In the genomic region with DNA sequence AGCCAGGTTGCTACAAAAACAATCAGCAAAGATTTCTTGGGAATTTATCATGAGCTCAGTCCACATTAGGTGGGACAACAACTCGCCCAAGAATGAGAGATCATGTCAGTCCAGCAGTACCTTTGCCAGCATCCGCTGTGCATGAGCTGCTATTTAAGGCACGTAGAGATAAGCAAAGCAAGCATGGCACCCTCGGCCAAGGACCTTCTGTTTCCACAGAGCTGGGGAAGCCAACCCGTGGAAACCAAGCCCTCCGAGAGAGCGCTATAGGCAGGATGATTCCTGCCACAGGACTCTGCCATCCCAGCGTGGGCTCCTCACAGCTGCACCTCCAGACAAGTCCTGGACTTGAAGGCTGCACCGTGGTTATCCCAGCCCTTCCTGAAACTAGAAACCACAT, we compare ENCODE assay signal across 15 cellular contexts.
DNase-seq lines count a peak whose midpoint lies in the region; ATAC-seq, FAIRE-seq and TF ChIP-seq lines count a peak whose summit lies in the region.
"Had no signal": no experiment of that assay in that cellular context is flagged by ENCODE, and none has a peak within 500 bp of the region (broad histone marks: within the 10 kb centered on the region; RNA-seq: fewer than 3 reads in every experiment).

No MANE protein-coding gene starts in this region.

- no peak overlapping the region for H3K9ac ChIP-seq in kidney (ENCODE audit: low read length in 2 of 2)

- H3K4me3 ChIP-seq in RWPE2 (ENCODE audit: severe bottlenecking) (no peak overlapping the region), kidney (ENCODE audit: low read length in 2 of 2) (no peak overlapping the region), upper lobe of right lung (no peak overlapping the region)
- H3K4me3 ChIP-seq: SJCRH30 had no signal

- H3K27ac ChIP-seq in RWPE2 (ENCODE audit: poor library complexity, severe bottlenecking) (no peak overlapping the region), kidney (ENCODE audit: low read depth in 2 of 2, low read length in 2 of 2) (no peak overlapping the region), upper lobe of right lung (no peak overlapping the region)
- H3K27ac ChIP-seq: SJCRH30 had no signal

- H3K36me3 ChIP-seq in RWPE2 (ENCODE audit: low read depth) (no peaks in the 10 kb centered on the region), kidney (ENCODE audit: control insufficient read depth in 1 of 2, insufficient read depth in 2 of 2, low read length in 2 of 2) (no peaks in the 10 kb centered on the region), upper lobe of right lung (no peaks in the 10 kb centered on the region)
- H3K36me3 ChIP-seq: SJCRH30 had no signal

- H3K4me1 ChIP-seq in RWPE2 (ENCODE audit: insufficient read depth, poor library complexity, severe bottlenecking) (no peaks in the 10 kb centered on the region), kidney (ENCODE audit: control insufficient read depth in 1 of 2, insufficient read depth in 1 of 2, low read depth in 1 of 2, low read length in 2 of 2) (no peaks in the 10 kb centered on the region), upper lobe of right lung (no peaks in the 10 kb centered on the region)

- peak; percentile 32 for DNase-seq in RWPE2 (ENCODE audit: low spot score)
- DNase-seq in Right ventricle myocardium superior = peak; percentile 70
- DNase-seq in kidney = peak; percentile 48
- DNase-seq in upper lobe of right lung = peak; percentile 34
- DNase-seq in activated gamma-delta T cell treated with Interleukin-2 at 50 U/mL for 16 hours = no peak
- no peak for DNase-seq in RPMI8226
- DNase-seq: DMS79; GOT3; KBM-7; NCI-H1105; NCI-H2081 treated with DMSO at 0.1 percent for 48 hours; NK-92 treated with Interleukin-12 subunit alpha and Interleukin-12 subunit beta, amount 100 ng/mL, for 24 hours; SJCRH30 had no signal

- ATAC-seq in RWPE2 (ENCODE audit: low read depth) = no peak
- peak; percentile 98 for ATAC-seq in Right ventricle myocardium superior (ENCODE audit: poor library complexity)
- no peak for ATAC-seq in upper lobe of right lung
- ATAC-seq in HG02870 (IDR thresholded peaks at IDR 0.05; ENCODE audit: unreplicated experiment) = no peak
- ATAC-seq: HepG2 had no signal

- intact Hi-C loops in Right ventricle myocardium superior (cut with DNase I) (no loop called here), kidney (cut with DNase I) (no loop called here), upper lobe of right lung (cut with DNase I) (no loop called here)

- no peak for FAIRE-seq in kidney (lab: Jason Lieb, UNC)
- FAIRE-seq: HepG2 had no signal

- no peaks in the 10 kb centered on the region for H3K27me3 ChIP-seq in RWPE2 (ENCODE audit: insufficient read depth, poor library complexity, severe bottlenecking)
- H3K27me3 ChIP-seq in upper lobe of right lung = no peaks in the 10 kb centered on the region

- no peak for TF ChIP-seq CTCF in RWPE2 (IDR thresholded peaks at IDR 0.05; ENCODE audit: poor library complexity, severe bottlenecking)
- TF ChIP-seq CTCF in kidney (IDR thresholded peaks at IDR 0.05; ENCODE audit: borderline replicate concordance, extremely low read depth, insufficient read depth) = no peak
- TF ChIP-seq CTCF in upper lobe of right lung (IDR thresholded peaks at IDR 0.05) = no peak

- H3K9me3 ChIP-seq in RWPE2 (ENCODE audit: severe bottlenecking) (no peaks in the 10 kb centered on the region), kidney (ENCODE audit: control insufficient read depth in 1 of 2, low read length in 2 of 2) (no peaks in the 10 kb centered on the region), upper lobe of right lung (no peaks in the 10 kb centered on the region)
- H3K9me3 ChIP-seq: SJCRH30 had no signal

Comparison
In these comparisons a context has a peak if more than half of its experiments do, and no peak if none do; other contexts are left out.
1. DNase-seq: peak in RWPE2 (single experiment), Right ventricle myocardium superior (single experiment), kidney (single experiment) and upper lobe of right lung (single experiment); none in activated gamma-delta T cell treated with Interleukin-2 at 50 U/mL for 16 hours (single experiment) and RPMI8226 (single experiment).